Comparison of ENCODE assay signal across 17 cellular contexts in the genomic region with DNA sequence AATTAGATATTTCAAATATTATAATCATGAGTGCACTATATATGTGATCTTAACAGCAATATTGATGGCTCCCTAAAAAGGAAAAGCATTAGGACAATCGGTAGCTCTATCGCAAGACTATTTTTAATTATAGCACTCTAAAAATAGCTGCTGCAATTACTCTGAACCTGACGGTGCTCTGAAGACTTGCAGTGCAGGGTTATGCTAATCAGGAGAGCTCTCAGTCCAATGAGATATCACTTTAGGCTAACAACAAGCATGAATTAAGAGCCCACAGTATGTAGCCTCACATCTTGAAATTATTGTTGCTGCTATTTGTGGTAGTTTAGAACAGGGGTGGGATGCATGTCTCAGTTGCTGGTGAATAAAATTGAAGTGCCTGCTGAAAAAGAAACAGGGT.
DNase-seq lines count a peak whose midpoint lies in the region; ATAC-seq, FAIRE-seq and TF ChIP-seq lines count a peak whose summit lies in the region.
"Had no signal": no experiment of that assay in that cellular context is flagged by ENCODE, and none has a peak within 500 bp of the region (broad histone marks: within the 10 kb centered on the region; RNA-seq: fewer than 3 reads in every experiment).

No MANE protein-coding gene starts in this region.

- H3K27me3 ChIP-seq in heart left ventricle (no peaks in the 10 kb centered on the region), trophoblast cell (ENCODE audit: insufficient read depth, low read length) (no peaks in the 10 kb centered on the region)

- FAIRE-seq in islet of Langerhans (lab: Jason Lieb, UNC): peak; percentile 33
- FAIRE-seq: D721Med had no signal

- peak overlapping the region in 11 of 12 donors; percentile 12 to 82 (median 55) for H3K27ac ChIP-seq in heart left ventricle
- H3K27ac ChIP-seq in trophoblast cell (ENCODE audit: low read depth, low read length): no peak overlapping the region

- H3K14ac ChIP-seq in trophoblast cell (ENCODE audit: low read length): no peak overlapping the region

- H3K4me2 ChIP-seq in trophoblast cell (ENCODE audit: low read length): no peak overlapping the region

- no peak overlapping the region for H3K18ac ChIP-seq in trophoblast cell (ENCODE audit: low read length)

- 33 to 46% (median 37%) methylated on average over 3 of the region's 3 CpGs for WGBS in heart left ventricle, 4 donors
- no CpG with 5 or more reads among the region's 3 CpGs for WGBS in trophoblast cell (ENCODE audit: extremely low coverage, insufficient coverage, insufficient read length)

- H3K36me3 ChIP-seq in heart left ventricle: no peaks in the 10 kb centered on the region
- no peaks in the 10 kb centered on the region for H3K36me3 ChIP-seq in trophoblast cell (ENCODE audit: control insufficient read depth in 1 of 2, insufficient read depth in 2 of 2, low read length in 2 of 2)

- no peak for TF ChIP-seq CTCF in heart left ventricle (IDR thresholded peaks at IDR 0.05)

- ATAC-seq in Right ventricle myocardium inferior: peak; percentile 77
- peak; percentile 78 to 91 (median 90) for ATAC-seq in heart left ventricle
- no peak for ATAC-seq in HG02970 (IDR thresholded peaks at IDR 0.05; ENCODE audit: low FRiP score, unreplicated experiment)
- ATAC-seq: SK-N-SH treated with all-trans-retinoic acid at 6 μM for 48 hours had no signal

- no peak overlapping the region for H2BK12ac ChIP-seq in trophoblast cell (ENCODE audit: low read length)

- TF ChIP-seq POLR2A in heart left ventricle (IDR thresholded peaks at IDR 0.05): no peak

- H3K23ac ChIP-seq in trophoblast cell (ENCODE audit: low read length): no peak overlapping the region

- no peak overlapping the region for H3K9ac ChIP-seq in trophoblast cell (ENCODE audit: low read length)

- H3K4me3 ChIP-seq in heart left ventricle (no peak overlapping the region), trophoblast cell (ENCODE audit: low read depth, low read length) (no peak overlapping the region)

- intact Hi-C loops in Right ventricle myocardium inferior (cut with DNase I): no loop called here
- intact Hi-C loops in cardiac septum (cut with DNase I): no loop called here
- intact Hi-C loops in heart left ventricle (cut with DNase I): no loop called here

- H2BK5ac ChIP-seq in trophoblast cell (ENCODE audit: low read depth, low read length, poor library complexity): no peak overlapping the region

- no peak overlapping the region for H2BK120ac ChIP-seq in trophoblast cell (ENCODE audit: insufficient read depth, low read length, poor library complexity)

- H3K79me1 ChIP-seq in trophoblast cell (ENCODE audit: low read length): no peaks in the 10 kb centered on the region

- H3K79me2 ChIP-seq in trophoblast cell (ENCODE audit: control insufficient read depth, insufficient read depth, low read length, poor library complexity): no peaks in the 10 kb centered on the region

- H4K12ac ChIP-seq in trophoblast cell (ENCODE audit: low read depth, low read length): no peak overlapping the region

- H2AFZ ChIP-seq in trophoblast cell (ENCODE audit: insufficient read depth, low read length, poor library complexity): no peak overlapping the region

- H4K91ac ChIP-seq in trophoblast cell (ENCODE audit: low read depth, low read length): no peak overlapping the region

- H2AK5ac ChIP-seq in trophoblast cell (ENCODE audit: low read length): no peak overlapping the region

- H4K8ac ChIP-seq in trophoblast cell (ENCODE audit: low read depth, low read length): no peak overlapping the region

- DNase-seq in Right ventricle myocardium inferior (ENCODE audit: missing footprints) (no peak), cardiac septum (ENCODE audit: low spot score) (no peak), heart left ventricle (no peak), trophoblast cell (no peak), SKM-1 treated with dmso at 0.1 percent for 144 hours (lab: John Stamatoyannopoulos, UW; ENCODE audit: unreplicated experiment) (no peak)
- DNase-seq: AML-193, DMS53, GDM1, NCI-H187 treated with DMSO at 0.1 percent for 48 hours, NCI-H2107, NCI-H446 treated with DMSO at 0.1 percent for 48 hours, NCI-H526 treated with DMSO at 0.1 percent for 48 hours, RPMI8226 had no signal

- no peaks in the 10 kb centered on the region for H3K9me3 ChIP-seq in heart left ventricle
- no peaks in the 10 kb centered on the region for H3K9me3 ChIP-seq in trophoblast cell (ENCODE audit: insufficient read depth, low read depth, low read length)

- H3K4ac ChIP-seq in trophoblast cell (ENCODE audit: low read depth, low read length): no peak overlapping the region

- H3K4me1 ChIP-seq in heart left ventricle (peaks cover 0 to 36% (median 8%) of the 10 kb centered on the region in 12 donors), trophoblast cell (ENCODE audit: control insufficient read depth in 1 of 2, insufficient read depth in 2 of 2, low read length in 2 of 2) (no peaks in the 10 kb centered on the region)
